Comparison of ENCODE assay signal across 21 cellular contexts in genomic region chrX:38699603-38700110, GRCh38.
"Had no signal": no experiment of that assay in that cellular context is flagged by ENCODE, and none has a peak within 500 bp of the region (broad histone marks: within the 10 kb centered on the region; RNA-seq: fewer than 3 reads in every experiment).

No MANE protein-coding gene starts in this region.

- ATAC-seq: foreskin keratinocyte, left colon had no signal

- H3K36me3 ChIP-seq: brain microvascular endothelial cell, esophagus muscularis mucosa, neural progenitor cell, ovary, tibial artery had no signal

- H3K27me3 ChIP-seq: brain microvascular endothelial cell, foreskin keratinocyte, neural progenitor cell, ovary, tibial artery had no signal

- H3K4me2 ChIP-seq: neural progenitor cell had no signal

- H2AFZ ChIP-seq: neural progenitor cell had no signal

- H3K9ac ChIP-seq: neural progenitor cell had no signal

- H3K9me3 ChIP-seq: esophagus muscularis mucosa, ovary, tibial artery had no signal

- H3K27ac ChIP-seq: brain microvascular endothelial cell, coronary artery, esophagus muscularis mucosa, foreskin keratinocyte, neural progenitor cell, ovary, tibial artery had no signal

- H3K4me1 ChIP-seq: esophagus muscularis mucosa, foreskin keratinocyte, neural progenitor cell, tibial artery had no signal

- DNase-seq: activated CD4-positive, alpha-beta T cell treated with anti-CD3 and anti-CD28 coated beads, Interleukin-2, amount 10 ng/mL, durations not matched to agents 7 days and 5 days; activated CD4-positive, CD25-positive, alpha-beta regulatory T cell; activated CD8-positive, alpha-beta memory T cell treated with anti-CD3 and anti-CD28 coated beads for 24 hours; activated gamma-delta T cell treated with Interleukin-2 at 50 U/mL for 16 hours; amniotic stem cell; brain microvascular endothelial cell; foreskin keratinocyte; left colon; midbrain; naive B cell; ovary; retina; stimulated activated CD4-positive, alpha-beta T cell treated with anti-CD3 and anti-CD28 coated beads, Interleukin-15, amount 100 ng/mL, for 24 hours; stimulated activated CD4-positive, alpha-beta T cell treated with anti-CD3 and anti-CD28 coated beads, Interleukin-4, amount 100 ng/mL, for 1 hour; stimulated activated naive CD4-positive, alpha-beta T cell; tibial artery had no signal

- H3K4me3 ChIP-seq: coronary artery, esophagus muscularis mucosa, lung, neural progenitor cell, ovary, skin epidermis, tibial artery had no signal
